ENCODE assay signal across 8 cellular contexts in the genomic region with DNA sequence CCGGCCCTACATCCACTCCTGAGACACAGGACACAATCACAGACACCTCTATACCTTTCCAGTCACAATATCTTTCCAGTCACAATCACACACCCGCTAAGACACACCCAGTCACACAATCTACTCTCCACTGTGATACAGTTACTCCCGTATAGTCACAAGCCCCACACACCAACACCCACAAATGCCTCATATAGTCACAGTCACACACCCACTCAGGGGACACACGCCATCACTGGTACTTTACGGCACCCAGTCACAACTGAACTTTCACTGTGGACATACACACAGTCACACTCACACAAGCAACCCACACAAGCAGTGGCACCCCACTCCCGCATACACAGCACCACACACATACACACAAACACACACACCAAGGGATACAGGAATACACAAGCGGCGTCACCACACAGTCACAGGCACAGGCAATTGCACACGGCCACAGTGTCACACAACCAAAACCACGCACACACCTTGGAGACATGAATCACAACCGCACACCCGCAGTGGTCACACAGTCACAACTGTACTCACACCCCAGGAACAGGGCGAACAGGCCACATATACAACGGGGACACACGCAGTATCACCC. TPM values are rescaled to one million over a fixed set of nuclear protein-coding genes. Genes with fewer than 3 reads are reported as not detected.
DNase-seq lines count a peak whose midpoint lies in the region; ATAC-seq and TF ChIP-seq lines count a peak whose summit lies in the region.

No MANE protein-coding gene starts in this region.

- H3K4me1 ChIP-seq in HAP-1, result peaks cover 4% of the 10 kb centered on the region
- peaks cover 7% of the 10 kb centered on the region for H3K4me1 ChIP-seq in mesenchymal stem cell (ENCODE audit: control insufficient read depth, insufficient read depth, low read depth, low read length)
- no peaks in the 10 kb centered on the region for H3K4me1 ChIP-seq in aorta (ENCODE audit: control insufficient read depth in 1 of 2, insufficient read depth in 2 of 2, low read length in 2 of 2)

- H2BK120ac ChIP-seq in mesenchymal stem cell (ENCODE audit: low read depth, low read length), result peak overlapping the region; percentile 11

- H3K27ac ChIP-seq in brain microvascular endothelial cell (peak overlapping the region; percentile 92), mesenchymal stem cell (ENCODE audit: low read length, poor library complexity, severe bottlenecking) (peak overlapping the region; percentile 12), aorta (ENCODE audit: low read depth in 1 of 2, low read length in 2 of 2) (peak overlapping the region in 1 of 2 donors; percentile 37)

- peak overlapping the region; percentile 4 for H2AK5ac ChIP-seq in mesenchymal stem cell (ENCODE audit: low read length, severe bottlenecking)

- peak overlapping the region; percentile 90 for H4K8ac ChIP-seq in mesenchymal stem cell (ENCODE audit: low read length)

- TF ChIP-seq CTCF in AG10803 (conservative IDR thresholded peaks at IDR 0.05; ENCODE audit: low read length) (no peak), brain microvascular endothelial cell (IDR thresholded peaks at IDR 0.05; ENCODE audit: low read depth, low read length, missing control alignments) (no peak)

- DNase-seq in AG10803 (ENCODE audit: low read depth) (peak; percentile 37), HAP-1 (ENCODE audit: low spot score in 2 of 2) (no peak), brain microvascular endothelial cell (peak; percentile 47), mesenchymal stem cell (no peak), aorta (no peak), NCI-H1417 treated with DMSO at 0.1 percent for 48 hours (lab: John Stamatoyannopoulos, UW) (no peak), Ammon's horn (ENCODE audit: low spot score) (no peak)
- DNase-seq in effector CD4-positive, alpha-beta T cell, result no peak

- no peaks in the 10 kb centered on the region for H3K9me3 ChIP-seq in HAP-1
- H3K9me3 ChIP-seq in mesenchymal stem cell (ENCODE audit: control insufficient read depth, low read length), result no peaks in the 10 kb centered on the region
- no peaks in the 10 kb centered on the region for H3K9me3 ChIP-seq in aorta (ENCODE audit: control insufficient read depth, low read length)

- peak overlapping the region; percentile 35 to 96 for H3K4ac ChIP-seq in mesenchymal stem cell (ENCODE audit: low read depth in 1 of 2, low read length in 2 of 2)

- in situ Hi-C loops in HAP-1 (cut with MboI; ENCODE audit: low sequenced_read_pairs) (no loop called here), brain microvascular endothelial cell (cut with HindIII; ENCODE audit: low pct_ligation_motif_present, low sequenced_read_pairs) (no loop called here)

- H3K14ac ChIP-seq in mesenchymal stem cell (ENCODE audit: low read length in 2 of 2), result peak overlapping the region in 1 of 2 experiments; percentile 63

- H3K36me3 ChIP-seq in HAP-1 (replicated peaks) (peaks cover 10% of the 10 kb centered on the region), brain microvascular endothelial cell (replicated peaks) (no peaks in the 10 kb centered on the region), mesenchymal stem cell (ENCODE audit: control insufficient read depth in 1 of 2, insufficient read depth in 2 of 2, low read depth in 1 of 2, low read length in 2 of 2) (peaks cover 0 to 4% of the 10 kb centered on the region in 2 experiments), aorta (ENCODE audit: control insufficient read depth in 1 of 2, insufficient read depth in 2 of 2, low read length in 1 of 2) (no peaks in the 10 kb centered on the region)

- H3K23ac ChIP-seq in mesenchymal stem cell (ENCODE audit: low read length in 2 of 2), result no peak overlapping the region

- H3K27me3 ChIP-seq in HAP-1 (ENCODE audit: low read depth), result no peaks in the 10 kb centered on the region
- H3K27me3 ChIP-seq in brain microvascular endothelial cell (replicated peaks), result no peaks in the 10 kb centered on the region
- H3K27me3 ChIP-seq in mesenchymal stem cell (ENCODE audit: control insufficient read depth in 1 of 2, insufficient read depth in 1 of 2, low read length in 2 of 2), result no peaks in the 10 kb centered on the region
- no peaks in the 10 kb centered on the region for H3K27me3 ChIP-seq in aorta (ENCODE audit: control insufficient read depth in 1 of 2, insufficient read depth in 2 of 2, low read length in 1 of 2)

- H3K4me2 ChIP-seq in mesenchymal stem cell (ENCODE audit: low read length, poor library complexity, severe bottlenecking), result peak overlapping the region; percentile 60

- WGBS in mesenchymal stem cell, result 38% methylated on average over 15 of the region's 15 CpGs
- 15 to 17% methylated on average over 15 of the region's 15 CpGs for WGBS in aorta, 2 donors

- H2AFZ ChIP-seq in mesenchymal stem cell (ENCODE audit: low read depth, low read length), result peak overlapping the region; percentile 78

- intact Hi-C loops in aorta (cut with DNase I), result loop anchor here in 1 of 2 donors (10.0 kb wide), 1 partner anchor 281 kb away; no protein-coding TSS in a partner anchor

- no peak for ATAC-seq in aorta (ENCODE audit: low FRiP score)

- H3K4me3 ChIP-seq in AG10803 (ENCODE audit: low read length), result peak overlapping the region; percentile 99
- peak overlapping the region; percentile 59 for H3K4me3 ChIP-seq in HAP-1
- H3K4me3 ChIP-seq in brain microvascular endothelial cell (ENCODE audit: low read depth, low read length), result peak overlapping the region; percentile 97
- peak overlapping the region; percentile 71 to 93 for H3K4me3 ChIP-seq in mesenchymal stem cell (ENCODE audit: insufficient read depth in 1 of 2, low read depth in 1 of 2, low read length in 2 of 2)
- H3K4me3 ChIP-seq in aorta (ENCODE audit: low read length in 2 of 2), result peak overlapping the region; percentile 35 to 58

- H2BK15ac ChIP-seq in mesenchymal stem cell (ENCODE audit: low read depth, poor library complexity, severe bottlenecking), result no peak overlapping the region

- peak overlapping the region; percentile 65 to 83 for H3K18ac ChIP-seq in mesenchymal stem cell (ENCODE audit: low read depth in 1 of 2, low read length in 2 of 2)

- H3K9ac ChIP-seq in mesenchymal stem cell (ENCODE audit: low read length), result peak overlapping the region; percentile 97

- H2BK5ac ChIP-seq in mesenchymal stem cell (ENCODE audit: low read depth, low read length, poor library complexity, severe bottlenecking), result no peak overlapping the region

- peak overlapping the region; percentile 83 for H4K91ac ChIP-seq in mesenchymal stem cell (ENCODE audit: low read length)

- H2BK12ac ChIP-seq in mesenchymal stem cell (ENCODE audit: low read length in 2 of 2), result peak overlapping the region; percentile 1 to 38

- peaks cover 21% of the 10 kb centered on the region for H3K79me1 ChIP-seq in mesenchymal stem cell (replicated peaks; ENCODE audit: low read length, poor library complexity, severe bottlenecking)

RNA-seq across cellular contexts. Expression of gene ZNF565, which starts 0.6 kb away (rescaled TPM):
- 1.9 TPM for polyA plus RNA-seq in mesenchymal stem cell (2013, experiment 1 of 2)
- polyA plus RNA-seq in mesenchymal stem cell (2013, experiment 2 of 2), result 1.6 TPM
- 1 to 10 TPM; 7.4 to 8.0 TPM for total RNA-seq in aorta
- polyA plus RNA-seq in aorta, result 1 to 10 TPM; 1.6 to 2.6 TPM

RNA-seq across cellular contexts. Expression of gene ZNF146, which starts 1.0 kb away (rescaled TPM):
- 40.7 TPM for polyA plus RNA-seq in mesenchymal stem cell (2013, experiment 1 of 2)
- polyA plus RNA-seq in mesenchymal stem cell (2013, experiment 2 of 2), result 42.9 TPM
- total RNA-seq in aorta, result 10 to 100 TPM; 44.3 to 44.8 TPM
- polyA plus RNA-seq in aorta, result 10 to 100 TPM; 26.7 to 40.1 TPM

Comparison
In these comparisons a context has a peak if more than half of its experiments do, and no peak if none do; other contexts are left out.
1. DNase-seq: peak in AG10803 (single experiment) and brain microvascular endothelial cell (single experiment); none in HAP-1 (0 of 2), mesenchymal stem cell (single experiment), aorta (0 of 2), NCI-H1417 treated with DMSO at 0.1 percent for 48 hours (single experiment), effector CD4-positive, alpha-beta T cell (single experiment) and Ammon's horn (single experiment).
2. H3K4me3 ChIP-seq: peak in every context shown above with its lines; median percentile 99 in AG10803; 97 in brain microvascular endothelial cell; 82 in mesenchymal stem cell; 59 in HAP-1; 46 in aorta.